Comparison of ENCODE assay signal across 17 cellular contexts in genomic region chr6:19399406-19399805, GRCh38.
DNase-seq lines count a peak whose midpoint lies in the region; ATAC-seq, FAIRE-seq and TF ChIP-seq lines count a peak whose summit lies in the region.
"Had no signal": no experiment of that assay in that cellular context is flagged by ENCODE, and none has a peak within 500 bp of the region (broad histone marks: within the 10 kb centered on the region; RNA-seq: fewer than 3 reads in every experiment).

No MANE protein-coding gene starts in this region.

- no TSS peak for BruUV-seq in IMR-90 (replicated peaks; lab: Mats Ljungman, UMichigan)

- H3K4me1 Mint-ChIP-seq in brain, result peaks cover 10% of the 10 kb centered on the region
- H3K4me1 Mint-ChIP-seq in immature natural killer cell, result no peaks in the 10 kb centered on the region
- H3K4me1 Mint-ChIP-seq: neural progenitor cell had no signal

- DNase-seq in A549 (ENCODE audit: low read depth in 1 of 2, low spot score in 1 of 2), result no peak
- DNase-seq in IMR-90, result peak; percentile 22
- peak; percentile 3 for DNase-seq in myocyte (ENCODE audit: low read depth)
- DNase-seq in NCI-H1930 (lab: John Stamatoyannopoulos, UW), result no peak
- DNase-seq in immature natural killer cell, result no peak
- DNase-seq in posterior vena cava (ENCODE audit: low spot score), result no peak
- DNase-seq in DMS153 treated with DMSO at 0.1 percent for 48 hours (lab: John Stamatoyannopoulos, UW; ENCODE audit: unreplicated experiment), result no peak
- DNase-seq: activated CD8-positive, alpha-beta T cell treated with anti-CD3 and anti-CD28 coated beads for 36 hours; NCI-H1048; SJCRH30; stimulated activated CD4-positive, alpha-beta T cell treated with anti-CD3 and anti-CD28 coated beads, Interleukin-15, amount 100 ng/mL, for 24 hours had no signal

- no peak overlapping the region for H4K5ac ChIP-seq in IMR-90 (ENCODE audit: low read depth, low read length)

- WGBS in A549 (ENCODE audit: missing lambda C conversion rate), result 54% methylated on average over 7 of the region's 7 CpGs
- no CpG with 5 or more reads among the region's 7 CpGs for WGBS in IMR-90 (ENCODE audit: extremely low coverage in 2 of 2, insufficient read length in 1 of 2), 2 experiments

- H3K27ac ChIP-seq in A549, result no peak overlapping the region
- no peak overlapping the region for H3K27ac ChIP-seq in IMR-90 (ENCODE audit: insufficient read depth, low read length)
- H3K27ac ChIP-seq: cardiac muscle cell, neural progenitor cell, SJCRH30, tibial artery had no signal

- H3K23ac ChIP-seq in IMR-90 (ENCODE audit: low read depth, low read length), result no peak overlapping the region

- intact Hi-C loops in IMR-90 (cut with micrococcal nuclease), result no loop called here
- intact Hi-C loops in posterior vena cava (cut with DNase I), result loop anchor here in 1 of 2 donors (5.0 kb wide), 1 partner anchor 907 kb away; no protein-coding TSS in a partner anchor

- H3K4me3 ChIP-seq in A549 (no peak overlapping the region), IMR-90 (ENCODE audit: insufficient read depth, low read depth, low read length) (no peak overlapping the region)
- H3K4me3 ChIP-seq: cardiac muscle cell, GM12878, lung, neural progenitor cell, SJCRH30, tibial artery had no signal

- H3K18ac ChIP-seq in IMR-90 (ENCODE audit: low read depth, low read length), result no peak overlapping the region

- in situ Hi-C loops in IMR-90 (cut with MboI; ENCODE audit: low sequenced_read_pairs), result no loop called here

- TF ChIP-seq RAD21 in A549 (conservative IDR thresholded peaks at IDR 0.05 in 1 of 2, IDR thresholded peaks at IDR 0.05 in 1 of 2), result no peak
- no peak for TF ChIP-seq RAD21 in IMR-90 (IDR thresholded peaks at IDR 0.05; ENCODE audit: low read length)

- H3K36me3 Mint-ChIP-seq in brain (peaks cover 6% of the 10 kb centered on the region), immature natural killer cell (no peaks in the 10 kb centered on the region)
- H3K36me3 Mint-ChIP-seq: neural progenitor cell had no signal

- H3K4me3 Mint-ChIP-seq in brain (peak overlapping the region in 1 of 5 experiments; percentile 19), immature natural killer cell (no peak overlapping the region)
- H3K4me3 Mint-ChIP-seq: activated CD8-positive, alpha-beta T cell treated with anti-CD3 and anti-CD28 coated beads for 36 hours; neural progenitor cell had no signal

- H2AFZ ChIP-seq in IMR-90 (replicated peaks; ENCODE audit: low read length, poor library complexity), result no peak overlapping the region
- H2AFZ ChIP-seq: neural progenitor cell had no signal

- no peaks in the 10 kb centered on the region for H3K9me1 ChIP-seq in IMR-90 (ENCODE audit: insufficient read depth, low read length)

- ATAC-seq in A549, result no peak
- ATAC-seq in IMR-90 (ENCODE audit: low read depth), result no peak
- ATAC-seq: activated CD8-positive, alpha-beta T cell treated with anti-CD3 and anti-CD28 coated beads for 36 hours; GM12878 had no signal

- CTCF ChIA-PET in A549 (lab: Yijun Ruan, JAX), result no interaction called here
- CTCF ChIA-PET in IMR-90 (lab: Yijun Ruan, JAX), result no interaction called here

- H3K36me3 ChIP-seq in IMR-90 (ENCODE audit: control insufficient read depth, insufficient read depth, low read length), result no peaks in the 10 kb centered on the region
- H3K36me3 ChIP-seq: cardiac muscle cell, neural progenitor cell, SJCRH30, tibial artery had no signal

- H4K91ac ChIP-seq in IMR-90 (ENCODE audit: insufficient read depth, low read depth, low read length), result no peak overlapping the region

- no peak overlapping the region for H2BK120ac ChIP-seq in IMR-90 (ENCODE audit: low read depth, low read length)

- H3K27me3 Mint-ChIP-seq in brain (no peaks in the 10 kb centered on the region), immature natural killer cell (ENCODE audit: low read depth in 3 of 3) (no peaks in the 10 kb centered on the region)
- H3K27me3 Mint-ChIP-seq: activated CD8-positive, alpha-beta T cell treated with anti-CD3 and anti-CD28 coated beads for 36 hours had no signal

- H3K27me3 ChIP-seq in IMR-90 (ENCODE audit: control insufficient read depth, insufficient read depth, low read length), result no peaks in the 10 kb centered on the region
- H3K27me3 ChIP-seq: cardiac muscle cell, neural progenitor cell, SJCRH30, tibial artery had no signal

- no peak overlapping the region for H3K4ac ChIP-seq in IMR-90 (ENCODE audit: low read depth, low read length)

- H3K27ac Mint-ChIP-seq in brain (peak overlapping the region in 4 of 5 experiments; percentile 4 to 62 (median 41)), immature natural killer cell (no peak overlapping the region)
- H3K27ac Mint-ChIP-seq: activated CD8-positive, alpha-beta T cell treated with anti-CD3 and anti-CD28 coated beads for 36 hours; neural progenitor cell had no signal

- peak overlapping the region; percentile 17; the same call in 1 of the 3 replicates for H3K4me2 ChIP-seq in A549
- no peak overlapping the region for H3K4me2 ChIP-seq in IMR-90 (ENCODE audit: low read depth, low read length)
- H3K4me2 ChIP-seq: neural progenitor cell had no signal

- H4K8ac ChIP-seq in IMR-90 (ENCODE audit: low read depth in 2 of 2, low read length in 2 of 2), result no peak overlapping the region

- POLR2A ChIA-PET in A549 (lab: Yijun Ruan, JAX) (no interaction called here), IMR-90 (lab: Charles Lee; ENCODE audit: unreplicated experiment) (no interaction called here)

- dilution Hi-C loops in IMR-90 (cut with HindIII; ENCODE audit: low sequenced_read_pairs, unreplicated experiment), result no loop called here

- H3K9me3 ChIP-seq in A549 (peaks cover 1% of the 10 kb centered on the region; the same call in 1 of the 3 replicates), IMR-90 (ENCODE audit: control insufficient read depth, insufficient read depth, low read length) (peaks cover 3% of the 10 kb centered on the region; the same call in 1 of the 2 replicates)
- H3K9me3 ChIP-seq: SJCRH30 had no signal

- no peak overlapping the region for H2AK5ac ChIP-seq in IMR-90 (ENCODE audit: low read depth, low read length)

- no peak overlapping the region for H2BK15ac ChIP-seq in IMR-90 (ENCODE audit: low read depth, low read length)

- H3K9me3 Mint-ChIP-seq in brain, result peaks cover 12 to 39% (median 24%) of the 10 kb centered on the region in 5 experiments
- peaks cover 7 to 33% (median 15%) of the 10 kb centered on the region in 6 donors for H3K9me3 Mint-ChIP-seq in immature natural killer cell

- H3K9ac ChIP-seq in IMR-90 (ENCODE audit: low read depth, low read length), result no peak overlapping the region
- H3K9ac ChIP-seq: neural progenitor cell had no signal

- H3K79me1 ChIP-seq in IMR-90 (ENCODE audit: low read depth in 1 of 2, low read length in 2 of 2), result no peaks in the 10 kb centered on the region

- no peak for TF ChIP-seq EP300 in A549 (IDR thresholded peaks at IDR 0.05)

- no peak for FAIRE-seq in A549 (lab: Jason Lieb, UNC)
- FAIRE-seq: GM12878 had no signal

- H3K56ac ChIP-seq in IMR-90 (ENCODE audit: extremely low read depth, insufficient read depth, low read length), result no peak overlapping the region

- no peaks in the 10 kb centered on the region for H4K20me1 ChIP-seq in IMR-90 (ENCODE audit: insufficient read depth, low read length)

- H2BK5ac ChIP-seq in IMR-90 (ENCODE audit: low read depth, low read length, poor library complexity, severe bottlenecking), result no peak overlapping the region

- H3K4me1 ChIP-seq in A549, result no peaks in the 10 kb centered on the region
- no peaks in the 10 kb centered on the region for H3K4me1 ChIP-seq in IMR-90 (ENCODE audit: control insufficient read depth, insufficient read depth, low read length)
- H3K4me1 ChIP-seq: neural progenitor cell, SJCRH30, tibial artery had no signal

- H2AK9ac ChIP-seq in IMR-90 (replicated peaks; ENCODE audit: low read depth, low read length, poor library complexity), result no peak overlapping the region

- TF ChIP-seq POLR2A in A549 (IDR thresholded peaks at IDR 0.05; ENCODE audit: low read length), result no peak
- no peak for TF ChIP-seq POLR2A in IMR-90 (IDR thresholded peaks at IDR 0.05; ENCODE audit: low read depth, low read length)

- no peak overlapping the region for H2BK20ac ChIP-seq in IMR-90 (ENCODE audit: low read depth, low read length)

- no peak overlapping the region for H3K14ac ChIP-seq in IMR-90 (replicated peaks; ENCODE audit: low read depth, low read length)

- TF ChIP-seq CTCF in A549 (IDR thresholded peaks at IDR 0.05), result no peak
- no peak for TF ChIP-seq CTCF in IMR-90 (conservative IDR thresholded peaks at IDR 0.05; ENCODE audit: low read depth, low read length)
- no peak for TF ChIP-seq CTCF in brain (conservative IDR thresholded peaks at IDR 0.05)

TF ChIP-seq in A549, 52 proteins besides CTCF, POLR2A, EP300 and RAD21 (continues in another document):
- TF ChIP-seq HES2 (IDR thresholded peaks at IDR 0.05), result no peak
- TF ChIP-seq EHMT2 (IDR thresholded peaks at IDR 0.05; ENCODE audit: low read depth), result no peak
- TF ChIP-seq HEYL (CRISPR knock-in tag; IDR thresholded peaks at IDR 0.05), result no peak
- no peak for TF ChIP-seq RCOR1 (IDR thresholded peaks at IDR 0.05; ENCODE audit: low read depth, low read length)
- no peak for TF ChIP-seq KDM1A (IDR thresholded peaks at IDR 0.05; ENCODE audit: low read depth)
- TF ChIP-seq MYC (IDR thresholded peaks at IDR 0.05; ENCODE audit: borderline replicate concordance, low read length), result no peak

TF ChIP-seq in IMR-90, 13 proteins besides CTCF, POLR2A, EP300 and RAD21 (continues in another document):
- no peak for TF ChIP-seq CEBPB (IDR thresholded peaks at IDR 0.05; ENCODE audit: low read depth, low read length)
- no peak for TF ChIP-seq BHLHE40 (IDR thresholded peaks at IDR 0.05; ENCODE audit: low read depth, low read length)
- no peak for TF ChIP-seq MXI1 (IDR thresholded peaks at IDR 0.05; ENCODE audit: borderline replicate concordance, low read depth, low read length)
- no peak for TF ChIP-seq USF2 (IDR thresholded peaks at IDR 0.05; ENCODE audit: low read depth, low read length)
- TF ChIP-seq RFX5 (IDR thresholded peaks at IDR 0.05; ENCODE audit: low read depth, low read length), result no peak
- TF ChIP-seq CHD1 (IDR thresholded peaks at IDR 0.05; ENCODE audit: low read depth, low read length), result no peak
- TF ChIP-seq MAFK (IDR thresholded peaks at IDR 0.05; ENCODE audit: low read depth, low read length), result no peak

Comparison
In these comparisons a context has a peak if more than half of its experiments do, and no peak if none do; other contexts are left out.
1. DNase-seq: peak in IMR-90 (single experiment) and myocyte (single experiment); none in A549 (0 of 2), NCI-H1930 (0 of 2), immature natural killer cell (0 of 3), posterior vena cava (single experiment) and DMS153 treated with DMSO at 0.1 percent for 48 hours (single experiment).
2. H3K27ac Mint-ChIP-seq: peak in brain (4 of 5); none in immature natural killer cell (0 of 6).